Comparison of ENCODE assay signal across 8 cellular contexts in genomic region chr6:159790149-159790946, GRCh38. TPM values are rescaled to one million over a fixed set of nuclear protein-coding genes. Genes with fewer than 3 reads are reported as not detected.
DNase-seq lines count a peak whose midpoint lies in the region; ATAC-seq and TF ChIP-seq lines count a peak whose summit lies in the region.

MRPL18 (plus strand) TSS chr6:159790467; CDS start chr6:159790588, 121 bp downstream.

- peak within 1 kb of the TSS; percentile 82 for H3K27ac ChIP-seq in PC-9

- intact Hi-C loops in PC-9 (cut with micrococcal nuclease; ENCODE audit: unreplicated experiment): loop anchor here (2.0 kb wide), 1 partner anchor 64 kb away; the partner anchor contains the start of gene WTAP

- H3K79me2 ChIP-seq in PC-9 (ENCODE audit: low read depth): peaks cover 80% of the 10 kb centered on the region

- DNase-seq in DMS153 (lab: John Stamatoyannopoulos, UW) (peak; percentile 97), PC-9 (peak; percentile 74 to 95), epithelial cell of proximal tubule (ENCODE audit: low read depth) (peak; percentile 81), mucosa of gallbladder (ENCODE audit: low spot score) (peak; percentile 94)
- peak; percentile 99 for DNase-seq in Jurkat, Clone E6-1 (ENCODE audit: low read depth, low spot score)
- peak; percentile 80 for DNase-seq in activated T-cell treated with anti-CD3 and anti-CD28 coated beads, Interleukin-2, amount 50 U/mL, for 1 hour
- DNase-seq in stimulated activated CD8-positive, alpha-beta memory T cell treated with anti-CD3 and anti-CD28 coated beads, Interleukin-4, amount 100 ng/mL, for 48 hours: peak; percentile 91

- H3K36me3 ChIP-seq in PC-9 (ENCODE audit: low read depth): peaks cover 26% of the 10 kb centered on the region

- peak within 1 kb of the TSS; percentile 98 for H3K4me3 ChIP-seq in Jurkat, Clone E6-1 (ENCODE audit: low read length)
- H3K4me3 ChIP-seq in PC-9 (peak within 1 kb of the TSS; percentile 86), epithelial cell of proximal tubule (ENCODE audit: low read depth, low read length) (peak within 1 kb of the TSS; percentile 96)

- no peaks in the 10 kb centered on the region for H3K9me3 ChIP-seq in PC-9 (ENCODE audit: insufficient read depth, low read depth)

- no peak for TF ChIP-seq CTCF in PC-9 (conservative IDR thresholded peaks at IDR 0.05)
- TF ChIP-seq CTCF in epithelial cell of proximal tubule (conservative IDR thresholded peaks at IDR 0.05; ENCODE audit: low read depth, low read length): no peak

- no peaks in the 10 kb centered on the region for H3K27me3 ChIP-seq in PC-9 (ENCODE audit: insufficient read depth, low read depth)

- H3K9me2 ChIP-seq in PC-9 (ENCODE audit: insufficient read depth): no peaks in the 10 kb centered on the region

- H4K20me1 ChIP-seq in PC-9 (ENCODE audit: insufficient read depth): peaks cover 32% of the 10 kb centered on the region

- BruUV-seq in PC-9 (replicated peaks; lab: Mats Ljungman, UMichigan): TSS peak; percentile 53

- peaks cover 19% of the 10 kb centered on the region for H3F3A ChIP-seq in PC-9 (ENCODE audit: insufficient read depth, low read depth)

- CTCF ChIA-PET in PC-9 (lab: Charles Lee): interaction anchor here (0.7 kb wide), 1 partner anchor 17 kb away, joined by 4 read pairs; no protein-coding TSS in a partner anchor

- POLR2A ChIA-PET in PC-9 (lab: Charles Lee; ENCODE audit: unreplicated experiment): interaction anchor here (0.6 to 0.7 kb wide), 6 partner anchors 11 to 790 kb away, joined by 3 to 10 read pairs (median 3); partner anchors contain the start of genes ACAT2 and RSPH3

- peaks cover 25% of the 10 kb centered on the region for H3K4me1 ChIP-seq in PC-9 (replicated peaks; ENCODE audit: insufficient read depth)

- H2AFZ ChIP-seq in PC-9: peak within 1 kb of the TSS; percentile 93

- peak; percentile 82 for ATAC-seq in GM21619 (IDR thresholded peaks at IDR 0.05; ENCODE audit: unreplicated experiment)

- H3K4me2 ChIP-seq in PC-9: peak within 1 kb of the TSS; percentile 98

RNA-seq across cellular contexts. Expression of gene MRPL18, which starts in this region (rescaled TPM):
- 197 TPM for polyA plus RNA-seq in Jurkat, Clone E6-1 (2012; ENCODE audit: insufficient read depth, insufficient read length)
- 41.1 and 54.4 TPM in 2 replicates for total RNA-seq in PC-9 (2021)
- 166 and 183 TPM in 2 replicates for total RNA-seq in epithelial cell of proximal tubule
- total RNA-seq in mucosa of gallbladder: 62.6 TPM

Comparison
In these comparisons a context has a peak if more than half of its experiments do, and no peak if none do; other contexts are left out.
1. Peak in every context shown above with its lines: DNase-seq, ATAC-seq, H3K4me3 ChIP-seq and H3K27ac ChIP-seq.